In the genomic region with DNA sequence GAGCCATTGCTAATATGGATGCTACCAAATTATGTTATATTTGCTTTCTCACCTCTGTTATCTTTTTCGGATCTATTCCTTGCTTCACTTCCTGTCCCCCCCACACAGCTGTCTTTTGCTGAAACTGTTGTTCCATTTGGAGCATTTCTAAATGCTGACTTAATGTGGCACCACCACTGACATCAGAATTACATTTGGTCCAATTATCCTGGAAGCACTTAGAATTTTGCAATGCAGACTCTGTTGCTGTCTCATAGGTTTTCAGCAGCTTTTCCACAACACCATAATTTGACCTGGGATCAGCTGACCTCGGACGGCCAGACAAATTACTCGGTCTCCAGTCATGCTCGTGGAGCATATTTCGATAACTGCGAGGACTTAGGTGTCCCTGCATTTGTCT, we compare ENCODE assay signal across 18 cellular contexts. TPM values are rescaled to one million over a fixed set of nuclear protein-coding genes. Genes with fewer than 3 reads are reported as not detected.
A peak's percentile ranks its signal among the peaks of the same experiment; 100 is the strongest.
DNase-seq lines count a peak whose midpoint lies in the region; ATAC-seq and TF ChIP-seq lines count a peak whose summit lies in the region.
"Had no signal": no experiment of that assay in that cellular context is flagged by ENCODE, and none has a peak within 500 bp of the region (broad histone marks: within the 10 kb centered on the region; RNA-seq: fewer than 3 reads in every experiment).

No MANE protein-coding gene starts in this region.

- no peak overlapping the region for H3K4me2 ChIP-seq in GM23248 (ENCODE audit: unreplicated experiment)

- no peak for TF ChIP-seq POLR2A in NB4 (IDR thresholded peaks at IDR 0.05; ENCODE audit: extremely low read depth, insufficient read length)
- TF ChIP-seq POLR2A in gastrocnemius medialis (IDR thresholded peaks at IDR 0.05), result no peak

- H3K4me1 ChIP-seq in GM23248 (ENCODE audit: insufficient read depth) (no peaks in the 10 kb centered on the region), gastrocnemius medialis (peaks cover 5 to 8% of the 10 kb centered on the region in 2 donors)

- H3K36me3 ChIP-seq in GM23248 (ENCODE audit: low read depth) (no peaks in the 10 kb centered on the region), gastrocnemius medialis (peaks cover 0 to 39% of the 10 kb centered on the region in 2 donors)

- DNase-seq in GM23248, result peak; percentile 2
- peak; percentile 47 for DNase-seq in NB4 (ENCODE audit: low read depth)
- DNase-seq in fibroblast of peridontal ligament (ENCODE audit: extremely low read depth), result peak; percentile 33
- no peak for DNase-seq in gastrocnemius medialis
- DNase-seq in GM13977 (ENCODE audit: low spot score), result no peak
- DNase-seq in DMS53 (lab: John Stamatoyannopoulos, UW), result no peak
- DNase-seq in 8988T, result no peak
- DNase-seq: ACHN; CD8-positive, alpha-beta T cell; H7; NCI-H1048; NCI-H146; NCI-H2107; NCI-H345; NCI-H69; SHP77 had no signal

- H3K79me2 ChIP-seq in GM23248 (ENCODE audit: insufficient read depth), result no peaks in the 10 kb centered on the region

- no peaks in the 10 kb centered on the region for H3F3A ChIP-seq in GM23248 (ENCODE audit: insufficient read depth)

- H3K27ac ChIP-seq in GM23248 (no peak overlapping the region), gastrocnemius medialis (peak overlapping the region in 3 of 4 donors; percentile 5 to 48 (median 8))

- H3K27me3 ChIP-seq in GM23248 (replicated peaks; ENCODE audit: insufficient read depth), result no peaks in the 10 kb centered on the region
- no peaks in the 10 kb centered on the region for H3K27me3 ChIP-seq in gastrocnemius medialis

- H3K4me3 ChIP-seq in GM23248 (no peak overlapping the region), NB4 (ENCODE audit: low read depth, low read length) (no peak overlapping the region), gastrocnemius medialis (no peak overlapping the region)

- no peak for TF ChIP-seq CTCF in NB4 (IDR thresholded peaks at IDR 0.05; ENCODE audit: low read depth, low read length)
- TF ChIP-seq CTCF in gastrocnemius medialis (IDR thresholded peaks at IDR 0.05 in 4 of 5, conservative IDR thresholded peaks at IDR 0.05 in 1 of 5), result no peak
- TF ChIP-seq CTCF in GM13977 (IDR thresholded peaks at IDR 0.05; ENCODE audit: extremely low read depth, insufficient read depth, missing control alignments), result no peak

- no peak overlapping the region for H3K9ac ChIP-seq in GM23248

- no peak overlapping the region for H2AFZ ChIP-seq in GM23248

- WGBS in GM23248 (ENCODE audit: low coverage in 1 of 2, low lambda C conversion rate in 2 of 2, missing lambda C conversion rate in 2 of 2), 2 experiments, result 94 to 97% methylated on average over 7 of the region's 7 CpGs

- in situ Hi-C loops in GM23248 (cut with MboI), result no loop called here
- in situ Hi-C loops in gastrocnemius medialis (cut with MboI; ENCODE audit: low sequenced_read_pairs in 4 of 4), result no loop called here
- in situ Hi-C loops in GM13977 (cut with MboI; ENCODE audit: low pct_unique_long_range_greater_than_20kb, low sequenced_read_pairs, unreplicated experiment), result no loop called here

- H4K20me1 ChIP-seq in GM23248 (ENCODE audit: insufficient read depth), result no peaks in the 10 kb centered on the region

- peak; percentile 46 to 50 for ATAC-seq in gastrocnemius medialis
- ATAC-seq in HG03565 (IDR thresholded peaks at IDR 0.05; ENCODE audit: unreplicated experiment), result no peak
- ATAC-seq: CD8-positive, alpha-beta T cell; Panc1 had no signal

- H3K9me3 ChIP-seq in GM23248 (ENCODE audit: low read depth), result no peaks in the 10 kb centered on the region
- no peaks in the 10 kb centered on the region for H3K9me3 ChIP-seq in gastrocnemius medialis

- no peaks in the 10 kb centered on the region for H3K9me2 ChIP-seq in GM23248 (ENCODE audit: insufficient read depth)

- intact Hi-C loops in gastrocnemius medialis (cut with DNase I; ENCODE audit: low total_unique reads), result no loop called here

RNA-seq across cellular contexts. Expression of gene KIAA0408, which starts 12.8 kb away (rescaled TPM):
- 1.4 and 3.2 TPM in 2 replicates for total RNA-seq in GM23248 (2014; rRNA removed; shearing (Covaris generic))
- polyA plus RNA-seq in GM23248 (2016; fragmentation: Nextera tagmentation; extraction: Ambion mirVana), result 0.39 and 1.1 TPM in 2 replicates
- 10 to 100 TPM; 34.0 to 57.4 (median 44.8) TPM for total RNA-seq in gastrocnemius medialis

Comparison
In these comparisons a context has a peak if more than half of its experiments do, and no peak if none do; other contexts are left out.
1. DNase-seq: peak in GM23248 (single experiment), NB4 (single experiment) and fibroblast of peridontal ligament (single experiment); none in gastrocnemius medialis (0 of 2), GM13977 (single experiment), DMS53 (single experiment) and 8988T (single experiment).